Comparison of ENCODE assay signal across 16 cellular contexts in genomic region chr7:29955075-29955792, GRCh38. TPM values are rescaled to one million over a fixed set of nuclear protein-coding genes. Genes with fewer than 3 reads are reported as not detected.
DNase-seq lines count a peak whose midpoint lies in the region; ATAC-seq and TF ChIP-seq lines count a peak whose summit lies in the region.
"Had no signal": no experiment of that assay in that cellular context is flagged by ENCODE, and none has a peak within 500 bp of the region (broad histone marks: within the 10 kb centered on the region; RNA-seq: fewer than 3 reads in every experiment).

No MANE protein-coding gene starts in this region.

- H3K4me1 ChIP-seq in Karpas-422 (ENCODE audit: low read length) (peaks cover 51% of the 10 kb centered on the region), OCI-LY7 (ENCODE audit: insufficient read depth, low read length, poor library complexity, severe bottlenecking) (peaks cover 37% of the 10 kb centered on the region)

- H3K9me3 Mint-ChIP-seq in activated naive CD4-positive, alpha-beta T cell treated with anti-CD3 and anti-CD28 coated beads, Interleukin-2, amount 10 ng/mL, durations not matched to agents 7 days and 5 days: peaks cover 6% of the 10 kb centered on the region
- H3K9me3 Mint-ChIP-seq: HFFc6 had no signal

- no peak overlapping the region for H2AFZ ChIP-seq in Karpas-422 (ENCODE audit: low read length)
- H2AFZ ChIP-seq in OCI-LY7 (ENCODE audit: low read length): no peak overlapping the region
- H2AFZ ChIP-seq: PC-9 had no signal

- H3K36me3 ChIP-seq in Karpas-422 (ENCODE audit: insufficient read depth, low read length) (peaks cover 48% of the 10 kb centered on the region), OCI-LY7 (ENCODE audit: insufficient read depth, low read length) (peaks cover 66% of the 10 kb centered on the region)

- H3K9me3 ChIP-seq in Karpas-422 (ENCODE audit: low read length) (no peaks in the 10 kb centered on the region), OCI-LY7 (ENCODE audit: low read length) (peaks cover 9% of the 10 kb centered on the region; the same call in 1 of the 2 replicates)
- H3K9me3 ChIP-seq: A549, MG63 had no signal

- peaks cover 12% of the 10 kb centered on the region for H3K27me3 Mint-ChIP-seq in activated naive CD4-positive, alpha-beta T cell treated with anti-CD3 and anti-CD28 coated beads, Interleukin-2, amount 10 ng/mL, durations not matched to agents 7 days and 5 days

- H3K4me2 ChIP-seq in Karpas-422 (ENCODE audit: low read depth, low read length, poor library complexity, severe bottlenecking) (no peak overlapping the region), OCI-LY7 (ENCODE audit: low read length) (peak overlapping the region; percentile 64; the same call in 1 of the 2 replicates)
- H3K4me2 ChIP-seq: A549, KMS-11, PC-9 had no signal

- H3K4me3 ChIP-seq in Karpas-422 (ENCODE audit: low read length) (no peak overlapping the region), OCI-LY7 (ENCODE audit: low read depth, low read length, poor library complexity, severe bottlenecking) (no peak overlapping the region)
- H3K4me3 ChIP-seq: A549, MG63, PC-9 had no signal

- no TSS peak for BruUV-seq in OCI-LY7 (replicated peaks; lab: Mats Ljungman, UMichigan)

- H3K27me3 ChIP-seq in Karpas-422 (ENCODE audit: low read length): no peaks in the 10 kb centered on the region
- H3K27me3 ChIP-seq: MG63 had no signal

- ATAC-seq in left ventricle myocardium superior: peak; percentile 89
- no peak for ATAC-seq in stimulated activated naive CD8-positive, alpha-beta T cell treated with anti-CD3 and anti-CD28 coated beads, Interleukin-15, Interleukin-2, amounts not matched to agents 100 U/mL and 50 U/mL, for 24 hours
- ATAC-seq: A549 had no signal

- no peak overlapping the region for H3K4me3 Mint-ChIP-seq in activated naive CD4-positive, alpha-beta T cell treated with anti-CD3 and anti-CD28 coated beads, Interleukin-2, amount 10 ng/mL, durations not matched to agents 7 days and 5 days
- H3K4me3 Mint-ChIP-seq: HFFc6 had no signal

- no peaks in the 10 kb centered on the region for H3K9me2 ChIP-seq in Karpas-422 (replicated peaks; ENCODE audit: insufficient read depth, low read length)
- H3K9me2 ChIP-seq in OCI-LY7 (ENCODE audit: insufficient read depth, low read length): no peaks in the 10 kb centered on the region

- peak overlapping the region; percentile 51 for H3K27ac Mint-ChIP-seq in activated naive CD4-positive, alpha-beta T cell treated with anti-CD3 and anti-CD28 coated beads, Interleukin-2, amount 10 ng/mL, durations not matched to agents 7 days and 5 days
- H3K27ac Mint-ChIP-seq: HFFc6 had no signal

- intact Hi-C loops in OCI-LY7 (cut with micrococcal nuclease; ENCODE audit: unreplicated experiment) (no loop called here), left ventricle myocardium superior (cut with micrococcal nuclease) (no loop called here)

- CTCF ChIA-PET in activated naive CD4-positive, alpha-beta T cell treated with anti-CD3 and anti-CD28 coated beads, Interleukin-2, amount 10 ng/mL, durations not matched to agents 7 days and 5 days (lab: Charles Lee): interaction anchor here (0.7 to 1.5 kb wide), 3 partner anchors 14 to 106 kb away, joined by 3 read pairs; no protein-coding TSS in a partner anchor
- CTCF ChIA-PET in OCI-LY7 (lab: Charles Lee; ENCODE audit: unreplicated experiment): no interaction called here

- no peaks in the 10 kb centered on the region for H3K36me3 Mint-ChIP-seq in activated naive CD4-positive, alpha-beta T cell treated with anti-CD3 and anti-CD28 coated beads, Interleukin-2, amount 10 ng/mL, durations not matched to agents 7 days and 5 days

- H3K9ac ChIP-seq in Karpas-422 (ENCODE audit: low read length): no peak overlapping the region
- H3K9ac ChIP-seq: KMS-11 had no signal

- TF ChIP-seq CTCF in OCI-LY7 (conservative IDR thresholded peaks at IDR 0.05; ENCODE audit: low read length): no peak

- no peaks in the 10 kb centered on the region for H4K20me1 ChIP-seq in Karpas-422 (ENCODE audit: insufficient read depth, low read depth, low read length)
- H4K20me1 ChIP-seq in OCI-LY7 (ENCODE audit: insufficient read depth, low read length): peaks cover 5% of the 10 kb centered on the region; the same call in 1 of the 2 replicates

- H3K79me2 ChIP-seq in Karpas-422 (ENCODE audit: low read length) (peaks cover 70% of the 10 kb centered on the region), OCI-LY7 (ENCODE audit: insufficient read depth, low read depth, low read length) (no peaks in the 10 kb centered on the region; the same call in 1 of the 2 replicates)

- no peak for DNase-seq in activated naive CD4-positive, alpha-beta T cell treated with anti-CD3 and anti-CD28 coated beads, Interleukin-2, amount 10 ng/mL, durations not matched to agents 7 days and 5 days
- no peak for DNase-seq in activated naive CD4-positive, alpha-beta T cell treated with Interleukin-2 at 50 U/mL for 16 hours
- DNase-seq in Karpas-422 (no peak), OCI-LY7 (ENCODE audit: low spot score) (no peak), left ventricle myocardium superior (no peak), ecto neural progenitor cell (ENCODE audit: low spot score) (no peak), DMS 273 (lab: John Stamatoyannopoulos, UW; ENCODE audit: unreplicated experiment) (no peak)
- DNase-seq in stimulated activated naive CD8-positive, alpha-beta T cell treated with anti-CD3 and anti-CD28 coated beads, Interleukin-15, Interleukin-2, amounts not matched to agents 100 U/mL and 50 U/mL, for 24 hours: no peak
- DNase-seq: EL, HFFc6, MG63, NCI-H1092, NCI-H1694 treated with DMSO at 0.1 percent for 48 hours had no signal

- POLR2A ChIA-PET in OCI-LY7 (lab: Charles Lee): no interaction called here

- peak overlapping the region; percentile 84 for H3K27ac ChIP-seq in Karpas-422 (ENCODE audit: low read length)
- H3K27ac ChIP-seq in OCI-LY7 (ENCODE audit: low read depth, low read length, poor library complexity, severe bottlenecking): peak overlapping the region; percentile 39
- H3K27ac ChIP-seq: A549, KMS-11, PC-9 had no signal

- H3K4me1 Mint-ChIP-seq in activated naive CD4-positive, alpha-beta T cell treated with anti-CD3 and anti-CD28 coated beads, Interleukin-2, amount 10 ng/mL, durations not matched to agents 7 days and 5 days: peaks cover 23% of the 10 kb centered on the region

RNA-seq across cellular contexts. Expression of gene SCRN1, which starts 34.4 kb away (rescaled TPM):
- 86.4 and 88.6 TPM in 2 replicates for total RNA-seq in Karpas-422 (2014; rRNA removed; shearing (Covaris generic); ENCODE audit: low replicate concordance)
- 32.5 and 37.1 TPM in 2 replicates for total RNA-seq in OCI-LY7 (2014; rRNA removed; shearing (Covaris generic))
- total RNA-seq in OCI-LY7 (2022): 58.3 and 62.7 TPM in 2 replicates
- 18.7 TPM for total RNA-seq in left ventricle myocardium superior
